Comparison of ENCODE assay signal across 27 cellular contexts in the genomic region with DNA sequence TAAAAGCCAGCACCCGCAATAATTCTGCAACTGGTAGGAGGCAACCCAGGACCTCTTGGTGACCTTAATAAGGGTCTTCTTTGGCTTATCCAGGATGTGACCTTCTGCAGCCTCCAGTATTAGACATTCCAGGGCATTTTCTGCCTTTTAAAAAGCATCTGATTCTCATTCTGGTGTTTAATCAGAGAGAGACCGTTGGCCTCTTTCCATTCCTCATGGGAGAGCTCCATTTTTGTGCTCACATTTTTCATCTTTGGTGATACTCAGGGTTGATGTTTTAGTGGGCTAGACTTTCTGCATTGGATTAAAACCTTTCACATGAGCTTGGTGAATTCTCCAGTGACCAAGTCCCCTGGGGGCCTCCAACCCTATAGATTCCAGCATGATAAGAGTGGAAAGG.
"Had no signal": no experiment of that assay in that cellular context is flagged by ENCODE, and none has a peak within 500 bp of the region (broad histone marks: within the 10 kb centered on the region; RNA-seq: fewer than 3 reads in every experiment).

No MANE protein-coding gene starts in this region.

- H3K27ac ChIP-seq: ascending aorta, body of pancreas, SK-N-MC, VCaP had no signal

- H3K27me3 ChIP-seq: ascending aorta, body of pancreas had no signal

- H3K36me3 ChIP-seq: ascending aorta had no signal

- H3K9me3 ChIP-seq: ascending aorta, body of pancreas had no signal

- H3K4me1 ChIP-seq: ascending aorta, body of pancreas had no signal

- DNase-seq: activated CD4-positive, alpha-beta T cell treated with anti-CD3 and anti-CD28 coated beads, Interleukin-2, amount 10 ng/mL, durations not matched to agents 7 days and 5 days; activated CD4-positive, CD25-positive, alpha-beta regulatory T cell; activated CD8-positive, alpha-beta memory T cell treated with anti-CD3 and anti-CD28 coated beads, Interleukin-2, amount 50 U/mL, for 4 hours; activated CD8-positive, alpha-beta T cell treated with anti-CD3 and anti-CD28 coated beads for 36 hours; activated gamma-delta T cell treated with Interleukin-2 at 50 U/mL for 16 hours; activated naive CD4-positive, alpha-beta T cell treated with anti-CD3 and anti-CD28 coated beads, Interleukin-2, amount 50 U/mL, for 16 hours; activated T-cell treated with anti-CD3 and anti-CD28 coated beads, Interleukin-2, amount 50 U/mL, for 72 hours; amniotic stem cell; body of pancreas; Karpas-422; MM.1S; NCI-H1105; NCI-H1436; NCI-H1694 treated with DMSO at 0.1 percent for 48 hours; NCI-H2029 treated with DMSO at 0.1 percent for 48 hours; NCI-H345; NCI-H510A; NCI-H526 treated with DMSO at 0.1 percent for 48 hours; NCI-H82; OCI-M1; RPMI8226; T-helper 1 cell had no signal

- ATAC-seq: activated CD8-positive, alpha-beta T cell treated with anti-CD3 and anti-CD28 coated beads for 36 hours; activated T-cell treated with anti-CD3 and anti-CD28 coated beads, Interleukin-2, amount 50 U/mL, for 72 hours; body of pancreas; Panc1; Right ventricle myocardium inferior had no signal

- H3K4me3 ChIP-seq: ascending aorta, body of pancreas, SK-N-MC had no signal
